Comparison of ENCODE assay signal across 1 cellular context in the genomic region with DNA sequence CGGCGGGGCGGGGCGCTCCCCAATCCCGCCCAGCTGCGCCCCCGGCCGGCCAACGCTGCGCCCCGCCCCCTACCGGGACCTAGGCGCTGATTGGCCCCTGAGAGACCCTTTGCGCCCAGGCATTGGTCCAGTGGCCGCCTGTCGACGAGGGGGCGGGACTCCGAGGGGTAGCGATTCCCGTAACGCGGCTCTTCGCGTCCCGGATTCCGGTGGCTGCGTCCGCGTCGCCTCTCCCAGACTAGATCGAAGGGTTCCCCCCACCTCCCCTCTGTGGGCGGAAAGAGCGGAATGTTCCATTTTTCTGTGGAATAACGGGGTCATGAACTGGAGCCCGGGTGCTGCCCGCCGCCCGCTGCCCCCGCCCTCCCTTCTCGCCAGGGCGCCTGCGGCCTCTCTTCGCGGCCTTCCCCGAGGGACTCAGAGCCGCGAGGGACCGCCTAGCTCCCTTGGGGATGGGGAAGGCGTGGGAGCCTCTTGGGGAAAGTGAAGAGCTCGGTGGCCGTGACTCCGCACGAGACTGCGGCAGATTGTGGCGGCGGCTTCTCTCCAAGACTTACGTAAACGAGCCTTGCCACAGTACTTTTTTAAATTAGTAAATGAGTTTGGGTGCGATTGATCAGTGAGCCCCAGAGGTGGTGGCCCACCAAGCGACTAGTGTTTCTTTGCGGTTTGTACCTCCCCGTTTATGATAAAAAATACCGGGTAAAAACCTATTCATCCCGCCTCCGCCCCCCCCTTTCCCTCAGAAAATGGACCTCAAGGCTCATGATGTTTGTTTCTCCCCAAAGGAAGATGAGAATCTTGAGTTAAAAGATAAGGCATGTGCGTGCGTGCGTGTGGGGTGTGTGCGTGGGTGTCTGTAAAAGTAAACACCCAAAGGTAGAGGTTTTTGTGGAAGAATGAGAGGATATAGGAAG.
TF ChIP-seq lines count a peak whose summit lies in the region.

No MANE protein-coding gene starts in this region.

TF ChIP-seq in K562, 482 proteins besides CTCF, POLR2A, EP300 and RAD21 (continued from another document and continues in another):
- TF ChIP-seq POLR3A (IDR thresholded peaks at IDR 0.05; ENCODE audit: borderline replicate concordance, extremely low read depth, insufficient read depth, insufficient read length) (no peak), PRPF4 (IDR thresholded peaks at IDR 0.05; ENCODE audit: insufficient read depth, low read depth, low read length, poor library complexity, severe bottlenecking) (no peak), SRSF1 (IDR thresholded peaks at IDR 0.05; ENCODE audit: low read depth, low read length) (no peak), RBFOX2 (IDR thresholded peaks at IDR 0.05; ENCODE audit: low read depth, low read length) (peak; percentile 94), ZNF12 (CRISPR knock-in tag; IDR thresholded peaks at IDR 0.05) (no peak), NFIC (IDR thresholded peaks at IDR 0.05) (no peak; the same call in 1 of the 2 replicates), ASH1L (IDR thresholded peaks at IDR 0.05; ENCODE audit: borderline replicate concordance, low read depth, partially characterized antibody) (peak; percentile 85), FOXO4 (CRISPR knock-in tag; IDR thresholded peaks at IDR 0.05) (no peak), U2AF1 (optimal IDR thresholded peaks at IDR 0.05; ENCODE audit: low read depth, low read length) (no peak), KDM2B (CRISPR knock-in tag; IDR thresholded peaks at IDR 0.05) (no peak), RCOR1 (IDR thresholded peaks at IDR 0.05; ENCODE audit: borderline replicate concordance in 1 of 2, low read depth in 2 of 2, low read length in 2 of 2) (no peak; a peak in 1 of 4 replicates), RBM15 (IDR thresholded peaks at IDR 0.05; ENCODE audit: insufficient read depth, low read length) (no peak), EWSR1 (IDR thresholded peaks at IDR 0.05; ENCODE audit: borderline replicate concordance, low read depth, partially characterized antibody) (no peak), DACH1 (IDR thresholded peaks at IDR 0.05; ENCODE audit: partially characterized antibody) (no peak), MXD1 (CRISPR knock-in tag; IDR thresholded peaks at IDR 0.05; ENCODE audit: borderline replicate concordance, poor library complexity, severe bottlenecking) (no peak), GATA2 (CRISPR knock-in tag; IDR thresholded peaks at IDR 0.05) (no peak), ZNF165 (CRISPR knock-in tag; IDR thresholded peaks at IDR 0.05; ENCODE audit: borderline replicate concordance) (no peak), ESRRB (CRISPR knock-in tag; IDR thresholded peaks at IDR 0.05; ENCODE audit: borderline replicate concordance) (no peak), BDP1 (IDR thresholded peaks at IDR 0.05; ENCODE audit: insufficient read depth, insufficient read length) (no peak), HDAC8 (tag; IDR thresholded peaks at IDR 0.05) (no peak), CCAR2 (IDR thresholded peaks at IDR 0.05; ENCODE audit: low read depth, low read length) (no peak), CREB1 (IDR thresholded peaks at IDR 0.05) (peak; percentile 65), CREB1 (CRISPR knock-in tag; IDR thresholded peaks at IDR 0.05) (no peak), ZNF398 (CRISPR knock-in tag; IDR thresholded peaks at IDR 0.05) (no peak), MTF1 (CRISPR knock-in tag; IDR thresholded peaks at IDR 0.05; ENCODE audit: borderline replicate concordance) (no peak), MLX (CRISPR knock-in tag; conservative IDR thresholded peaks at IDR 0.05) (no peak), FOXA1 (IDR thresholded peaks at IDR 0.05; ENCODE audit: borderline replicate concordance) (no peak), HCFC1 (IDR thresholded peaks at IDR 0.05; ENCODE audit: low read depth, low read length) (no peak; the same call in 1 of the 2 replicates), SMARCB1 (IDR thresholded peaks at IDR 0.05; ENCODE audit: insufficient read length, low read depth) (no peak), PCBP2 (IDR thresholded peaks at IDR 0.05; ENCODE audit: low read depth, low read length, poor library complexity, severe bottlenecking) (no peak), SNRNP70 (optimal IDR thresholded peaks at IDR 0.05; ENCODE audit: low read depth, low read length) (no peak), E2F8 (IDR thresholded peaks at IDR 0.05; ENCODE audit: low read depth, partially characterized antibody) (no peak), CREBBP (IDR thresholded peaks at IDR 0.05; ENCODE audit: low read depth, low read length) (no peak), CCNT2 (IDR thresholded peaks at IDR 0.05; ENCODE audit: borderline replicate concordance, extremely low read depth, insufficient read length, low read depth, low read length) (peak; percentile 4), ZNF175 (CRISPR knock-in tag; IDR thresholded peaks at IDR 0.05; ENCODE audit: low read depth) (no peak), HLTF (IDR thresholded peaks at IDR 0.05) (no peak), CSDE1 (IDR thresholded peaks at IDR 0.05) (no peak), TEAD2 (tag; IDR thresholded peaks at IDR 0.05) (no peak), NR2C2 (CRISPR knock-in tag; IDR thresholded peaks at IDR 0.05) (no peak), NR2C2 (tag; IDR thresholded peaks at IDR 0.05) (peak; percentile 81), ZNF79 (CRISPR knock-in tag; IDR thresholded peaks at IDR 0.05; ENCODE audit: low read depth) (no peak), PATZ1 (CRISPR knock-in tag; IDR thresholded peaks at IDR 0.05; ENCODE audit: borderline replicate concordance) (no peak), MAFK (IDR thresholded peaks at IDR 0.05; ENCODE audit: low read length) (no peak), ZNF57 (CRISPR knock-in tag; IDR thresholded peaks at IDR 0.05) (no peak), PURB (CRISPR knock-in tag; IDR thresholded peaks at IDR 0.05; ENCODE audit: low read depth) (no peak), COPS2 (conservative IDR thresholded peaks at IDR 0.05) (no peak), THRAP3 (IDR thresholded peaks at IDR 0.05; ENCODE audit: borderline replicate concordance) (no peak), SLC30A9 (CRISPR knock-in tag; IDR thresholded peaks at IDR 0.05) (no peak), NR1H2 (CRISPR knock-in tag; IDR thresholded peaks at IDR 0.05) (no peak), ZBED1 (IDR thresholded peaks at IDR 0.05) (no peak), ILK (tag; IDR thresholded peaks at IDR 0.05; ENCODE audit: borderline replicate concordance, low read depth) (no peak), ZNF124 (CRISPR knock-in tag; IDR thresholded peaks at IDR 0.05) (no peak), NCOA2 (IDR thresholded peaks at IDR 0.05; ENCODE audit: partially characterized antibody in 2 of 2) (no peak)
- TF ChIP-seq, protein P1, sequence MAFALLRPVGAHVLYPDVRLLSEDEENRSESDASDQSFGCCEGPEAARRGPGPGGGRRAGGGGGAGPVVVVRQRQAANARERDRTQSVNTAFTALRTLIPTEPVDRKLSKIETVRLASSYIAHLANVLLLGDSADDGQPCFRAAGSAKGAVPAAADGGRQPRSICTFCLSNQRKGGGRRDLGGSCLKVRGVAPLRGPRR (CRISPR knock-in tag; IDR thresholded peaks at IDR 0.05): no peak
- TF ChIP-seq, protein P2, sequence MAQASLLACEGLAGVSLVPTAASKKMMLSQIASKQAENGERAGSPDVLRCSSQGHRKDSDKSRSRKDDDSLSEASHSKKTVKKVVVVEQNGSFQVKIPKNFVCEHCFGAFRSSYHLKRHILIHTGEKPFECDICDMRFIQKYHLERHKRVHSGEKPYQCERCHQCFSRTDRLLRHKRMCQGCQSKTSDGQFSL (CRISPR knock-in tag; IDR thresholded peaks at IDR 0.05): peak; percentile 82
- TF ChIP-seq, protein P2 (tag; IDR thresholded peaks at IDR 0.05): peak in 1 of 2 experiments; percentile 45; a peak in 2 of 4 replicates
- TF ChIP-seq, protein P3, sequence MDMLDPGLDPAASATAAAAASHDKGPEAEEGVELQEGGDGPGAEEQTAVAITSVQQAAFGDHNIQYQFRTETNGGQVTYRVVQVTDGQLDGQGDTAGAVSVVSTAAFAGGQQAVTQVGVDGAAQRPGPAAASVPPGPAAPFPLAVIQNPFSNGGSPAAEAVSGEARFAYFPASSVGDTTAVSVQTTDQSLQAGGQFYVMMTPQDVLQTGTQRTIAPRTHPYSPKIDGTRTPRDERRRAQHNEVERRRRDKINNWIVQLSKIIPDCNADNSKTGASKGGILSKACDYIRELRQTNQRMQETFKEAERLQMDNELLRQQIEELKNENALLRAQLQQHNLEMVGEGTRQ (CRISPR knock-in tag; IDR thresholded peaks at IDR 0.05): no peak
- TF ChIP-seq, protein P4, sequence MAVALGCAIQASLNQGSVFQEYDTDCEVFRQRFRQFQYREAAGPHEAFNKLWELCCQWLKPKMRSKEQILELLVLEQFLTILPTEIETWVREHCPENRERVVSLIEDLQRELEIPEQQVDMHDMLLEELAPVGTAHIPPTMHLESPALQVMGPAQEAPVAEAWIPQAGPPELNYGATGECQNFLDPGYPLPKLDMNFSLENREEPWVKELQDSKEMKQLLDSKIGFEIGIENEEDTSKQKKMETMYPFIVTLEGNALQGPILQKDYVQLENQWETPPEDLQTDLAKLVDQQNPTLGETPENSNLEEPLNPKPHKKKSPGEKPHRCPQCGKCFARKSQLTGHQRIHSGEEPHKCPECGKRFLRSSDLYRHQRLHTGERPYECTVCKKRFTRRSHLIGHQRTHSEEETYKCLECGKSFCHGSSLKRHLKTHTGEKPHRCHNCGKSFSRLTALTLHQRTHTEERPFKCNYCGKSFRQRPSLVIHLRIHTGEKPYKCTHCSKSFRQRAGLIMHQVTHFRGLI (CRISPR knock-in tag; IDR thresholded peaks at IDR 0.05): no peak
